Comparison of ENCODE assay signal across 30 cellular contexts in genomic region chr14:78367355-78367754, GRCh38.
"Had no signal": no experiment of that assay in that cellular context is flagged by ENCODE, and none has a peak within 500 bp of the region (broad histone marks: within the 10 kb centered on the region; RNA-seq: fewer than 3 reads in every experiment).

No MANE protein-coding gene starts in this region.

- ATAC-seq: activated CD8-positive, alpha-beta memory T cell treated with anti-CD3 and anti-CD28 coated beads, Interleukin-2, amount 10 ng/mL, durations not matched to agents 7 days and 5 days; activated T-cell treated with anti-CD3 and anti-CD28 coated beads, Interleukin-2, amount 50 U/mL, for 72 hours; activated T-helper 17 cell treated with anti-CD3 and anti-CD28 coated beads, Interleukin-2, amount 50 U/mL, for 72 hours; K562 had no signal

- DNase-seq: activated CD4-positive, alpha-beta memory T cell treated with anti-CD3 and anti-CD28 coated beads, Interleukin-2, amount 10 ng/mL, durations not matched to agents 7 days and 5 days; activated CD4-positive, alpha-beta T cell treated with anti-CD3 and anti-CD28 coated beads for 1 hour; activated CD4-positive, alpha-beta T cell treated with anti-CD3 and anti-CD28 coated beads for 48 hours; activated CD4-positive, CD25-positive, alpha-beta regulatory T cell; activated CD8-positive, alpha-beta memory T cell treated with anti-CD3 and anti-CD28 coated beads for 24 hours; activated CD8-positive, alpha-beta memory T cell treated with anti-CD3 and anti-CD28 coated beads, Interleukin-2, amount 10 ng/mL, durations not matched to agents 7 days and 5 days; activated effector memory CD4-positive, alpha-beta T cell treated with anti-CD3 and anti-CD28 coated beads, Interleukin-2, amount 50 U/mL, for 16 hours; activated naive CD4-positive, alpha-beta T cell; activated naive CD4-positive, alpha-beta T cell treated with anti-CD3 and anti-CD28 coated beads, Interleukin-2, amount 50 U/mL, for 16 hours; activated naive CD8-positive, alpha-beta T cell treated with anti-CD3 and anti-CD28 coated beads for 36 hours; activated T-cell treated with anti-CD3 and anti-CD28 coated beads, Interleukin-2, amount 50 U/mL, for 1 hour; activated T-cell treated with anti-CD3 and anti-CD28 coated beads, Interleukin-2, amount 50 U/mL, for 72 hours; amygdala; NCI-H1092 treated with DMSO at 0.1 percent for 48 hours; NCI-H1694 treated with DMSO at 0.1 percent for 48 hours; NCI-H2029; NCI-H2171; NCI-H510A; NCI-H526; OCI-M1; Right ventricle myocardium superior; SW 1271; T-helper 1 cell; T-helper 2 cell; T-helper 9 cell had no signal

- H3K36me3 ChIP-seq: ascending aorta, cardiac muscle cell had no signal

- H3K4me1 ChIP-seq: ascending aorta had no signal

- H3K4me3 ChIP-seq: ascending aorta, cardiac muscle cell, K562 had no signal

- FAIRE-seq: K562 had no signal

- H3K27me3 ChIP-seq: ascending aorta, cardiac muscle cell had no signal

- H3K27ac ChIP-seq: ascending aorta, cardiac muscle cell, VCaP had no signal

- H3K9me3 ChIP-seq: ascending aorta had no signal
